Comparison of ENCODE assay signal across 1 cellular context in genomic region chr5:60504342-60504741, GRCh38.
TF ChIP-seq lines count a peak whose summit lies in the region.

No MANE protein-coding gene starts in this region.

TF ChIP-seq in HepG2, 621 proteins besides CTCF, POLR2A, EP300 and RAD21 (continued from another document):
- no peak for TF ChIP-seq ZNF142 (CRISPR knock-in tag; IDR thresholded peaks at IDR 0.05)
